Comparison of ENCODE assay signal across 8 cellular contexts in the genomic region with DNA sequence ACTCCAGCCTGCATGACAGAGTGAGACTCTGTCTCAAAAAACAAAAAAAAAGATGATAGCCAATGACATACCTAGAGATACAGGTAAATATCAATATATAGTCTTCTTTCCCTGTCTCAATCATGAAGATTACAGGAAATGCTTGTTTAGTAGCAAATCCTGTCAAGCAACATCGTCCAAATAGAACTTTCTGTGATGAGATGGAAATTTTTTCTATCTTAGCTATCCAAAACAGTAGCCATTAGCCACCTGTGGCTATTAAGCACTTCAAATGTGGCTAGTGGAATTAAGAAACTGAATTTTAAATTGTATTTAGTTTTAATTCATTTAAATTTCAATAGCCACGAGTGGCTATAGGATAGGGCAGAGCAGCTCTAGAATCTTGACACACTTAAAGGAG.
"Had no signal": no experiment of that assay in that cellular context is flagged by ENCODE, and none has a peak within 500 bp of the region (broad histone marks: within the 10 kb centered on the region; RNA-seq: fewer than 3 reads in every experiment).

No MANE protein-coding gene starts in this region.

- H3K9ac ChIP-seq: GM23248 had no signal

- H2AFZ ChIP-seq: GM23248 had no signal

- DNase-seq: GM23248, H7, IMR-90, KG1 had no signal

- FAIRE-seq: HTR-8/SVneo, K562 had no signal

- H3K4me3 ChIP-seq: GM23248, HAP-1, K562 had no signal

- H3K9me3 ChIP-seq: HAP-1 had no signal

- ATAC-seq: HCT116, K562 had no signal

- H3K27ac ChIP-seq: GM23248 had no signal

- H3K36me3 ChIP-seq: HAP-1 had no signal
